In genomic region chr11:95148938-95149337, GRCh38 we compare ENCODE assay signal across 16 cellular contexts. TPM values are rescaled to one million over a fixed set of nuclear protein-coding genes. Genes with fewer than 3 reads are reported as not detected.
DNase-seq lines count a peak whose midpoint lies in the region; ATAC-seq and TF ChIP-seq lines count a peak whose summit lies in the region.
"Had no signal": no experiment of that assay in that cellular context is flagged by ENCODE, and none has a peak within 500 bp of the region (broad histone marks: within the 10 kb centered on the region; RNA-seq: fewer than 3 reads in every experiment).

No MANE protein-coding gene starts in this region.

- no peaks in the 10 kb centered on the region for H3K36me3 Mint-ChIP-seq in brain
- H3K36me3 Mint-ChIP-seq in natural killer cell, result no peaks in the 10 kb centered on the region
- H3K36me3 Mint-ChIP-seq in activated T-helper 17 cell treated with anti-CD3 and anti-CD28 coated beads, Interleukin-2, amount 50 U/mL, for 72 hours (ENCODE audit: low read depth), result no peaks in the 10 kb centered on the region

- no peak for TF ChIP-seq POLR2A in tibial nerve (IDR thresholded peaks at IDR 0.05)

- ATAC-seq in natural killer cell (no peak), SK-N-SH treated with all-trans-retinoic acid at 6 μM for 48 hours (no peak)
- no peak for ATAC-seq in activated T-helper 17 cell treated with anti-CD3 and anti-CD28 coated beads, Interleukin-2, amount 50 U/mL, for 72 hours (replicated peaks)

- H3K9me3 ChIP-seq in tibial nerve, result no peaks in the 10 kb centered on the region
- H3K9me3 ChIP-seq: BLaER1 treated with 17β-estradiol and CSF1 and Interleukin-3, amounts not matched to agents 10 nM and 100 nM had no signal

- WGBS in tibial nerve, 2 donors, result 52 to 56% methylated on average over 2 of the region's 2 CpGs

- no peaks in the 10 kb centered on the region for H3K36me3 ChIP-seq in tibial nerve
- H3K36me3 ChIP-seq: BLaER1 treated with 17β-estradiol and CSF1 and Interleukin-3, amounts not matched to agents 10 nM and 100 nM had no signal

- intact Hi-C loops in natural killer cell (cut with micrococcal nuclease), result no loop called here

- DNase-seq in DMS 273 (lab: John Stamatoyannopoulos, UW; ENCODE audit: unreplicated experiment) (peak; percentile 4), DMS 273 treated with DMSO at 0.1 percent for 48 hours (lab: John Stamatoyannopoulos, UW) (no peak), natural killer cell (no peak), tibial nerve (ENCODE audit: low spot score in 2 of 2) (no peak), NCI-H345 (lab: John Stamatoyannopoulos, UW) (no peak)
- DNase-seq: activated CD8-positive, alpha-beta memory T cell treated with anti-CD3 and anti-CD28 coated beads for 24 hours; DND-41; NCI-H1694 treated with DMSO at 0.1 percent for 48 hours; stimulated activated CD4-positive, alpha-beta T cell treated with anti-CD3 and anti-CD28 coated beads, Interleukin-15, amount 100 ng/mL, for 24 hours had no signal

- H3K4me1 Mint-ChIP-seq in brain (peaks cover 56% of the 10 kb centered on the region), natural killer cell (peaks cover 24 to 37% of the 10 kb centered on the region in 2 donors)
- peaks cover 30% of the 10 kb centered on the region for H3K4me1 Mint-ChIP-seq in activated T-helper 17 cell treated with anti-CD3 and anti-CD28 coated beads, Interleukin-2, amount 50 U/mL, for 72 hours

- H3K9me3 Mint-ChIP-seq in brain, result peaks cover 0 to 2% (median 0%) of the 10 kb centered on the region in 5 experiments
- H3K9me3 Mint-ChIP-seq in natural killer cell, result no peaks in the 10 kb centered on the region
- H3K9me3 Mint-ChIP-seq in activated T-helper 17 cell treated with anti-CD3 and anti-CD28 coated beads, Interleukin-2, amount 50 U/mL, for 72 hours, result no peaks in the 10 kb centered on the region
- H3K9me3 Mint-ChIP-seq: activated T-helper 2 cell treated with anti-CD3 and anti-CD28 coated beads, Interferon-gamma antibody, Interleukin-2, Interleukin-4, amounts not matched to agents 10 μg/mL and 5 μg/mL and 100 μg/mL, durations not matched to agents 14 hours and 24 hours and 36 hours; dendritic cell treated with granulocyte-macrophage colony-stimulating factor and Interleukin-4, amounts not matched to agents 40 ng/mL and 50 ng/mL, for 4 days had no signal

- peaks cover 0 to 64% (median 28%) of the 10 kb centered on the region in 4 donors for H3K4me1 ChIP-seq in tibial nerve

- TF ChIP-seq EP300 in tibial nerve (IDR thresholded peaks at IDR 0.05), result no peak

- TF ChIP-seq CTCF in brain (conservative IDR thresholded peaks at IDR 0.05) (no peak), natural killer cell (IDR thresholded peaks at IDR 0.05) (no peak), tibial nerve (IDR thresholded peaks at IDR 0.05) (no peak)

- H3K27me3 ChIP-seq in tibial nerve, result no peaks in the 10 kb centered on the region

- H3K4me3 ChIP-seq in tibial nerve, result no peak overlapping the region
- H3K4me3 ChIP-seq: BLaER1 treated with 17β-estradiol and CSF1 and Interleukin-3, amounts not matched to agents 10 nM and 100 nM had no signal

- H3K27ac ChIP-seq in tibial nerve, result peak overlapping the region in 3 of 4 donors; percentile 83 to 97 (median 97)
- H3K27ac ChIP-seq: 22Rv1; BLaER1 treated with 17β-estradiol and CSF1 and Interleukin-3, amounts not matched to agents 10 nM and 100 nM had no signal

- H3K27me3 Mint-ChIP-seq in brain (peaks cover 10% of the 10 kb centered on the region), natural killer cell (ENCODE audit: low read depth in 2 of 2) (peaks cover 21 to 34% of the 10 kb centered on the region in 2 donors)
- H3K27me3 Mint-ChIP-seq in activated T-helper 17 cell treated with anti-CD3 and anti-CD28 coated beads, Interleukin-2, amount 50 U/mL, for 72 hours, result peaks cover 13% of the 10 kb centered on the region

- H3K27ac Mint-ChIP-seq in brain (peak overlapping the region in 3 of 5 experiments; percentile 5 to 44 (median 36)), natural killer cell (peak overlapping the region in 1 of 2 donors; percentile 91)
- no peak overlapping the region for H3K27ac Mint-ChIP-seq in activated T-helper 17 cell treated with anti-CD3 and anti-CD28 coated beads, Interleukin-2, amount 50 U/mL, for 72 hours
- H3K27ac Mint-ChIP-seq: activated T-helper 2 cell treated with anti-CD3 and anti-CD28 coated beads, Interferon-gamma antibody, Interleukin-2, Interleukin-4, amounts not matched to agents 10 μg/mL and 5 μg/mL and 100 μg/mL, durations not matched to agents 14 hours and 24 hours and 36 hours had no signal

- H3K4me3 Mint-ChIP-seq in brain, result peak overlapping the region in 2 of 5 experiments; percentile 9 to 16
- peak overlapping the region; percentile 26 for H3K4me3 Mint-ChIP-seq in natural killer cell
- no peak overlapping the region for H3K4me3 Mint-ChIP-seq in activated T-helper 17 cell treated with anti-CD3 and anti-CD28 coated beads, Interleukin-2, amount 50 U/mL, for 72 hours
- H3K4me3 Mint-ChIP-seq: dendritic cell treated with granulocyte-macrophage colony-stimulating factor and Interleukin-4, amounts not matched to agents 40 ng/mL and 50 ng/mL, for 4 days had no signal

TF ChIP-seq in SK-N-SH treated with all-trans-retinoic acid at 6 μM for 48 hours, 23 proteins besides CTCF, POLR2A, EP300 and RAD21:
- TF ChIP-seq PPARA (CRISPR knock-in tag; IDR thresholded peaks at IDR 0.05; ENCODE audit: borderline replicate concordance), result no peak
- no peak for TF ChIP-seq ARNTL (CRISPR knock-in tag; IDR thresholded peaks at IDR 0.05; ENCODE audit: borderline replicate concordance, low read depth)
- no peak for TF ChIP-seq GLIS3 (CRISPR knock-in tag; IDR thresholded peaks at IDR 0.05)
- TF ChIP-seq BACH2 (CRISPR knock-in tag; IDR thresholded peaks at IDR 0.05; ENCODE audit: borderline replicate concordance), result no peak
- TF ChIP-seq ZFP3 (CRISPR knock-in tag; IDR thresholded peaks at IDR 0.05), result no peak
- TF ChIP-seq RARB (CRISPR knock-in tag; IDR thresholded peaks at IDR 0.05), result no peak
- TF ChIP-seq ISL1 (CRISPR knock-in tag; IDR thresholded peaks at IDR 0.05), result no peak
- TF ChIP-seq SNAI2 (CRISPR knock-in tag; IDR thresholded peaks at IDR 0.05), result no peak
- TF ChIP-seq ZFP30 (CRISPR knock-in tag; IDR thresholded peaks at IDR 0.05), result no peak
- TF ChIP-seq TCF4 (CRISPR knock-in tag; IDR thresholded peaks at IDR 0.05; ENCODE audit: borderline replicate concordance), result no peak
- no peak for TF ChIP-seq CSRNP3 (CRISPR knock-in tag; IDR thresholded peaks at IDR 0.05)

RNA-seq across cellular contexts. Expression of gene ENDOD1, which starts 59.3 kb away (rescaled TPM):
- polyA plus RNA-seq in brain (ENCODE audit: insufficient read depth, low read depth, low replicate concordance), result 25.1 TPM
- total RNA-seq in natural killer cell, result 10 to 100 TPM; 10.1 to 15.5 (median 14.0) TPM
- 100 to 1,000 TPM; 106 to 210 (median 154) TPM for total RNA-seq in tibial nerve
- 1 to 10 TPM; 6.7 to 8.0 TPM for total RNA-seq in activated T-helper 17 cell treated with anti-CD3 and anti-CD28 coated beads, Interleukin-2, amount 50 U/mL, for 72 hours

Comparison
In these comparisons a context has a peak if more than half of its experiments do, and no peak if none do; other contexts are left out.
1. RNA of gene ENDOD1, which starts 59.3 kb away (total RNA-seq): 106 to 210 TPM in tibial nerve; 10.1 to 15.5 TPM in natural killer cell and 6.7 to 8.0 TPM in activated T-helper 17 cell treated with anti-CD3 and anti-CD28 coated beads, Interleukin-2, amount 50 U/mL, for 72 hours; every median in the first group is over 4 times any median in the second.